15 cellular contexts compared by ENCODE assay signal in genomic region chr17:35750526-35751395, GRCh38. TPM values are rescaled to one million over a fixed set of nuclear protein-coding genes. Genes with fewer than 3 reads are reported as not detected.
DNase-seq lines count a peak whose midpoint lies in the region; ATAC-seq, FAIRE-seq and TF ChIP-seq lines count a peak whose summit lies in the region.
"Had no signal": no experiment of that assay in that cellular context is flagged by ENCODE, and none has a peak within 500 bp of the region (broad histone marks: within the 10 kb centered on the region; RNA-seq: fewer than 3 reads in every experiment).

No MANE protein-coding gene starts in this region.

- in situ Hi-C loops in IMR-90 (cut with MboI; ENCODE audit: low sequenced_read_pairs) = no loop called here

- no peak for TF ChIP-seq CTCF in MCF 10A (IDR thresholded peaks at IDR 0.05; ENCODE audit: unreplicated experiment)
- no peak for TF ChIP-seq CTCF in breast epithelium (IDR thresholded peaks at IDR 0.05)
- TF ChIP-seq CTCF in IMR-90 (conservative IDR thresholded peaks at IDR 0.05; ENCODE audit: low read depth, low read length) = no peak
- no peak for TF ChIP-seq CTCF in bronchial epithelial cell (IDR thresholded peaks at IDR 0.05; ENCODE audit: insufficient read depth, low read length, severe bottlenecking)
- no peak for TF ChIP-seq CTCF in smooth muscle cell (IDR thresholded peaks at IDR 0.05; ENCODE audit: borderline replicate concordance, insufficient read depth, poor library complexity, severe bottlenecking)

- H3K4me1 Mint-ChIP-seq in MCF 10A (ENCODE audit: insufficient read depth, unreplicated experiment) = peaks cover 10% of the 10 kb centered on the region

- no peak for TF ChIP-seq RAD21 in IMR-90 (IDR thresholded peaks at IDR 0.05; ENCODE audit: low read length)

- H2BK5ac ChIP-seq in IMR-90 (ENCODE audit: low read depth, low read length, poor library complexity, severe bottlenecking) = no peak overlapping the region

- no peaks in the 10 kb centered on the region for H3F3A ChIP-seq in smooth muscle cell (ENCODE audit: low read depth)

- H3K79me1 ChIP-seq in IMR-90 (ENCODE audit: low read depth in 1 of 2, low read length in 2 of 2) = no peaks in the 10 kb centered on the region

- H3K56ac ChIP-seq in IMR-90 (ENCODE audit: extremely low read depth, insufficient read depth, low read length) = no peak overlapping the region

- H3K27me3 ChIP-seq in breast epithelium (no peaks in the 10 kb centered on the region), IMR-90 (ENCODE audit: control insufficient read depth, insufficient read depth, low read length) (peaks cover 48% of the 10 kb centered on the region), bronchial epithelial cell (ENCODE audit: control insufficient read depth, insufficient read depth, low read length) (no peaks in the 10 kb centered on the region), smooth muscle cell (ENCODE audit: low read depth) (peaks cover 16% of the 10 kb centered on the region)

- peaks cover 4% of the 10 kb centered on the region for H3K36me3 Mint-ChIP-seq in MCF 10A (ENCODE audit: insufficient read depth, unreplicated experiment)
- H3K36me3 Mint-ChIP-seq: naive thymus-derived CD4-positive, alpha-beta T cell had no signal

- no peak overlapping the region for H3K4ac ChIP-seq in IMR-90 (ENCODE audit: low read depth, low read length)

- H3K9me3 ChIP-seq in breast epithelium (no peaks in the 10 kb centered on the region), IMR-90 (ENCODE audit: control insufficient read depth, insufficient read depth, low read length) (no peaks in the 10 kb centered on the region), smooth muscle cell (replicated peaks; ENCODE audit: low read depth) (no peaks in the 10 kb centered on the region)

- no peaks in the 10 kb centered on the region for H4K20me1 ChIP-seq in IMR-90 (ENCODE audit: insufficient read depth, low read length)
- H4K20me1 ChIP-seq in smooth muscle cell (ENCODE audit: low read depth) = no peaks in the 10 kb centered on the region

- POLR2A ChIA-PET in MCF 10A (lab: Yijun Ruan, JAX) = no interaction called here
- POLR2A ChIA-PET in IMR-90 (lab: Charles Lee; ENCODE audit: unreplicated experiment) = no interaction called here

- H3K9ac ChIP-seq in IMR-90 (ENCODE audit: low read depth, low read length) (no peak overlapping the region), smooth muscle cell (ENCODE audit: low read depth) (no peak overlapping the region)

- H4K5ac ChIP-seq in IMR-90 (ENCODE audit: low read depth, low read length) = no peak overlapping the region

- no peak overlapping the region; the same call in 1 of the 2 replicates for H3K4me2 ChIP-seq in IMR-90 (ENCODE audit: low read depth, low read length)
- peak overlapping the region; percentile 73 for H3K4me2 ChIP-seq in smooth muscle cell

- no peak for ATAC-seq in IMR-90 (ENCODE audit: low read depth)
- ATAC-seq: naive thymus-derived CD4-positive, alpha-beta T cell had no signal

- DNase-seq in MCF 10A (ENCODE audit: unreplicated experiment) = peak; percentile 46
- no peak for DNase-seq in breast epithelium (ENCODE audit: low spot score in 2 of 2)
- no peak for DNase-seq in IMR-90
- DNase-seq in bronchial epithelial cell (ENCODE audit: low read depth) = peak; percentile 80
- DNase-seq in smooth muscle cell (lab: John Stamatoyannopoulos, UW; ENCODE audit: unreplicated experiment) = no peak
- no peak for DNase-seq in NCI-H187 treated with DMSO at 0.1 percent for 48 hours (lab: John Stamatoyannopoulos, UW)
- no peak for DNase-seq in NCI-H2029 treated with DMSO at 0.1 percent for 48 hours (lab: John Stamatoyannopoulos, UW)
- DNase-seq in middle frontal gyrus (ENCODE audit: extremely low spot score, low spot score) = no peak
- DNase-seq: brain microvascular endothelial cell; naive thymus-derived CD4-positive, alpha-beta T cell; NCI-H446 had no signal

- H3K36me3 ChIP-seq in breast epithelium (no peaks in the 10 kb centered on the region), IMR-90 (ENCODE audit: control insufficient read depth, insufficient read depth, low read length) (no peaks in the 10 kb centered on the region), bronchial epithelial cell (ENCODE audit: control insufficient read depth, insufficient read depth, low read length) (no peaks in the 10 kb centered on the region), smooth muscle cell (ENCODE audit: low read depth) (no peaks in the 10 kb centered on the region)
- H3K36me3 ChIP-seq: brain microvascular endothelial cell had no signal

- CTCF ChIA-PET in MCF 10A (lab: Yijun Ruan, JAX) (interaction anchor here (0.6 to 9.3 kb wide), 4 partner anchors 14 to 183 kb away, joined by 3 to 150 read pairs (median 30); no protein-coding TSS in a partner anchor), IMR-90 (lab: Yijun Ruan, JAX) (interaction anchor here (1.0 to 1.5 kb wide), 3 partner anchors 13 to 217 kb away, joined by 3 to 7 read pairs (median 3); no protein-coding TSS in a partner anchor)

- H3K18ac ChIP-seq in IMR-90 (ENCODE audit: low read depth, low read length) = no peak overlapping the region

- H3K27ac Mint-ChIP-seq in MCF 10A (ENCODE audit: low read depth, unreplicated experiment) = no peak overlapping the region
- H3K27ac Mint-ChIP-seq: naive thymus-derived CD4-positive, alpha-beta T cell had no signal

- peak overlapping the region; percentile 33 for H2AK9ac ChIP-seq in IMR-90 (replicated peaks; ENCODE audit: low read depth, low read length, poor library complexity)

- no peaks in the 10 kb centered on the region for H3K9me1 ChIP-seq in IMR-90 (ENCODE audit: insufficient read depth, low read length)

- H3K27ac ChIP-seq in breast epithelium (no peak overlapping the region), IMR-90 (ENCODE audit: insufficient read depth, low read length) (no peak overlapping the region), smooth muscle cell (ENCODE audit: low read depth) (no peak overlapping the region)
- H3K27ac ChIP-seq: brain microvascular endothelial cell had no signal

- peaks cover 3 to 11% of the 10 kb centered on the region in 2 donors for H3K4me1 ChIP-seq in breast epithelium
- H3K4me1 ChIP-seq in IMR-90 (ENCODE audit: control insufficient read depth, insufficient read depth, low read length) = peaks cover 8% of the 10 kb centered on the region; the same call in 1 of the 2 replicates
- no peaks in the 10 kb centered on the region for H3K4me1 ChIP-seq in smooth muscle cell (ENCODE audit: low read depth)

- H3K4me3 ChIP-seq in breast epithelium (no peak overlapping the region), IMR-90 (ENCODE audit: insufficient read depth, low read depth, low read length) (no peak overlapping the region), bronchial epithelial cell (ENCODE audit: low read depth, low read length) (no peak overlapping the region), smooth muscle cell (no peak overlapping the region)

- H3K27me3 Mint-ChIP-seq in MCF 10A (ENCODE audit: insufficient read depth, unreplicated experiment) = no peaks in the 10 kb centered on the region

- H4K91ac ChIP-seq in IMR-90 (ENCODE audit: insufficient read depth, low read depth, low read length) = no peak overlapping the region

- intact Hi-C loops in MCF 10A (cut with micrococcal nuclease) = no loop called here
- intact Hi-C loops in breast epithelium (cut with DNase I; ENCODE audit: low total_unique reads) = no loop called here
- intact Hi-C loops in IMR-90 (cut with micrococcal nuclease) = no loop called here

- H3K4me3 Mint-ChIP-seq in MCF 10A (ENCODE audit: unreplicated experiment) = no peak overlapping the region

- 88% methylated on average over 1 of the region's 10 CpGs; no CpG with 5 or more reads in 1 of the 2 experiments for WGBS in IMR-90 (ENCODE audit: extremely low coverage in 2 of 2, insufficient read length in 1 of 2), 2 experiments
- 85% methylated on average over 10 of the region's 10 CpGs for WGBS in smooth muscle cell (ENCODE audit: low lambda C conversion rate)

- H2BK15ac ChIP-seq in IMR-90 (ENCODE audit: low read depth, low read length) = no peak overlapping the region

- no peak overlapping the region for H3K23ac ChIP-seq in IMR-90 (ENCODE audit: low read depth, low read length)

- no peaks in the 10 kb centered on the region for H3K9me3 Mint-ChIP-seq in MCF 10A (ENCODE audit: unreplicated experiment)

- H2AFZ ChIP-seq in IMR-90 (replicated peaks; ENCODE audit: low read length, poor library complexity) = peak overlapping the region; percentile 76
- H2AFZ ChIP-seq in smooth muscle cell (ENCODE audit: low read depth) = no peak overlapping the region

- no peak overlapping the region for H2BK20ac ChIP-seq in IMR-90 (ENCODE audit: low read depth, low read length)

- H3K14ac ChIP-seq in IMR-90 (replicated peaks; ENCODE audit: low read depth, low read length) = no peak overlapping the region

- TF ChIP-seq POLR2A in breast epithelium (IDR thresholded peaks at IDR 0.05) (no peak), IMR-90 (IDR thresholded peaks at IDR 0.05; ENCODE audit: low read depth, low read length) (no peak)

- no peak overlapping the region for H4K8ac ChIP-seq in IMR-90 (ENCODE audit: low read depth in 2 of 2, low read length in 2 of 2)

- H2AK5ac ChIP-seq in IMR-90 (ENCODE audit: low read depth, low read length) = no peak overlapping the region

- no TSS peak for BruUV-seq in MCF 10A (replicated peaks; lab: Mats Ljungman, UMichigan)
- BruUV-seq in IMR-90 (replicated peaks; lab: Mats Ljungman, UMichigan) = no TSS peak

- FAIRE-seq in bronchial epithelial cell (lab: Jason Lieb, UNC) = no peak
- FAIRE-seq: D721Med, TTC549 had no signal

- dilution Hi-C loops in IMR-90 (cut with HindIII; ENCODE audit: low sequenced_read_pairs, unreplicated experiment) = no loop called here

- H2BK120ac ChIP-seq in IMR-90 (ENCODE audit: low read depth, low read length) = no peak overlapping the region

- no peaks in the 10 kb centered on the region for H3K79me2 ChIP-seq in smooth muscle cell (ENCODE audit: low read depth)

RNA-seq across cellular contexts. Expression of gene GAS2L2, which starts 2.3 kb away (rescaled TPM):
- total RNA-seq in MCF 10A (2022) = 0.23 and 0.39 TPM in 2 replicates
- total RNA-seq in breast epithelium = under 1 TPM; 0.29 to 0.33 (median 0.32) TPM
- not detected in 2 replicates for total RNA-seq in IMR-90 (2012; rRNA removed)
- polyA plus RNA-seq in IMR-90 (2012; rRNA removed) = 0.02 and 0.03 TPM in 2 replicates
- 0.04 TPM in 1 of 2 replicates, not detected in the other for polyA plus RNA-seq in IMR-90 (2012; cell fraction: cytosol; rRNA removed)
- polyA plus RNA-seq in IMR-90 (2012; cell fraction: nucleus; rRNA removed; ENCODE audit: low replicate concordance) = 0.10 and 0.13 TPM in 2 replicates
- under 0.01 TPM in 1 of 2 replicates, not detected in the other for total RNA-seq in bronchial epithelial cell
- not detected in 2 replicates for total RNA-seq in smooth muscle cell
- not detected in 2 replicates for polyA plus RNA-seq in smooth muscle cell
- total RNA-seq: pulmonary artery endothelial cell had no signal
- polyA plus RNA-seq: naive thymus-derived CD4-positive, alpha-beta T cell had no signal

RNA-seq across cellular contexts. Expression of gene C17orf50, which starts 9.9 kb away (rescaled TPM):
- total RNA-seq in MCF 10A (2022) (not detected in 2 replicates), breast epithelium (not detected), IMR-90 (2012; rRNA removed) (not detected in 2 replicates), bronchial epithelial cell (not detected in 2 replicates), smooth muscle cell (not detected in 2 replicates)
- polyA plus RNA-seq in IMR-90 (2012; rRNA removed) (not detected in 2 replicates), smooth muscle cell (0.33 TPM in 1 of 2 replicates, not detected in the other)
- polyA plus RNA-seq in IMR-90 (2012; cell fraction: cytosol; rRNA removed) = not detected in 2 replicates
- not detected in 2 replicates for polyA plus RNA-seq in IMR-90 (2012; cell fraction: nucleus; rRNA removed; ENCODE audit: low replicate concordance)
- total RNA-seq: lower leg skin; naive thymus-derived CD4-positive, alpha-beta T cell; pulmonary artery endothelial cell had no signal

RNA-seq across cellular contexts. Expression of gene RASL10B, which starts 19.3 kb away (rescaled TPM):
- 0.09 and 0.10 TPM in 2 replicates for total RNA-seq in MCF 10A (2022)
- total RNA-seq in breast epithelium = 10 to 100 TPM in 2 of 3 donors, 1 to 10 TPM in 1; 5.9 to 27.8 (median 11.1) TPM
- total RNA-seq in IMR-90 (2012; rRNA removed) = 3.6 and 4.7 TPM in 2 replicates
- 4.1 and 4.4 TPM in 2 replicates for polyA plus RNA-seq in IMR-90 (2012; rRNA removed)
- 5.7 and 7.2 TPM in 2 replicates for polyA plus RNA-seq in IMR-90 (2012; cell fraction: cytosol; rRNA removed)
- 5.1 and 10.2 TPM in 2 replicates for polyA plus RNA-seq in IMR-90 (2012; cell fraction: nucleus; rRNA removed; ENCODE audit: low replicate concordance)
- total RNA-seq in bronchial epithelial cell = 0.51 and 0.53 TPM in 2 replicates
- 6.8 and 8.2 TPM in 2 replicates for total RNA-seq in smooth muscle cell
- 11.0 and 18.6 TPM in 2 replicates for polyA plus RNA-seq in smooth muscle cell

RNA-seq across cellular contexts. Expression of gene MMP28, which starts 44.7 kb away (rescaled TPM):
- 22.3 and 27.4 TPM in 2 replicates for total RNA-seq in MCF 10A (2022)
- total RNA-seq in breast epithelium = 10 to 100 TPM in 2 of 3 donors, 1 to 10 TPM in 1; 5.6 to 25.6 (median 12.3) TPM
- 0.18 TPM in 1 of 2 replicates, not detected in the other for total RNA-seq in IMR-90 (2012; rRNA removed)
- not detected in 2 replicates for polyA plus RNA-seq in IMR-90 (2012; rRNA removed)
- 0.08 TPM in 1 of 2 replicates, not detected in the other for polyA plus RNA-seq in IMR-90 (2012; cell fraction: cytosol; rRNA removed)
- polyA plus RNA-seq in IMR-90 (2012; cell fraction: nucleus; rRNA removed; ENCODE audit: low replicate concordance) = not detected in 2 replicates
- 18.7 and 42.6 TPM in 2 replicates for total RNA-seq in bronchial epithelial cell
- total RNA-seq in smooth muscle cell = 38.0 and 50.0 TPM in 2 replicates
- 25.7 and 51.4 TPM in 2 replicates for polyA plus RNA-seq in smooth muscle cell

RNA-seq across cellular contexts. Expression of gene TAF15, which starts 58.5 kb away (rescaled TPM):
- total RNA-seq in MCF 10A (2022) (284 and 337 TPM in 2 replicates), breast epithelium (10 to 100 TPM; 65.5 to 76.8 (median 72.8) TPM), IMR-90 (2012; rRNA removed) (46.8 and 47.2 TPM in 2 replicates), bronchial epithelial cell (69.5 and 84.1 TPM in 2 replicates), smooth muscle cell (25.5 and 33.3 TPM in 2 replicates)
- polyA plus RNA-seq in IMR-90 (2012; rRNA removed) (69.8 and 98.0 TPM in 2 replicates), smooth muscle cell (4.2 and 8.1 TPM in 2 replicates)
- 24.8 and 31.2 TPM in 2 replicates for polyA plus RNA-seq in IMR-90 (2012; cell fraction: cytosol; rRNA removed)
- polyA plus RNA-seq in IMR-90 (2012; cell fraction: nucleus; rRNA removed; ENCODE audit: low replicate concordance) = 16.5 and 67.6 TPM in 2 replicates

Comparison
In these comparisons a context has a peak if more than half of its experiments do, and no peak if none do; other contexts are left out.
1. DNase-seq: peak in MCF 10A (single experiment) and bronchial epithelial cell (single experiment); none in breast epithelium (0 of 2), IMR-90 (single experiment), smooth muscle cell (single experiment), NCI-H187 treated with DMSO at 0.1 percent for 48 hours (single experiment), NCI-H2029 treated with DMSO at 0.1 percent for 48 hours (single experiment) and middle frontal gyrus (single experiment).